In the genomic region with DNA sequence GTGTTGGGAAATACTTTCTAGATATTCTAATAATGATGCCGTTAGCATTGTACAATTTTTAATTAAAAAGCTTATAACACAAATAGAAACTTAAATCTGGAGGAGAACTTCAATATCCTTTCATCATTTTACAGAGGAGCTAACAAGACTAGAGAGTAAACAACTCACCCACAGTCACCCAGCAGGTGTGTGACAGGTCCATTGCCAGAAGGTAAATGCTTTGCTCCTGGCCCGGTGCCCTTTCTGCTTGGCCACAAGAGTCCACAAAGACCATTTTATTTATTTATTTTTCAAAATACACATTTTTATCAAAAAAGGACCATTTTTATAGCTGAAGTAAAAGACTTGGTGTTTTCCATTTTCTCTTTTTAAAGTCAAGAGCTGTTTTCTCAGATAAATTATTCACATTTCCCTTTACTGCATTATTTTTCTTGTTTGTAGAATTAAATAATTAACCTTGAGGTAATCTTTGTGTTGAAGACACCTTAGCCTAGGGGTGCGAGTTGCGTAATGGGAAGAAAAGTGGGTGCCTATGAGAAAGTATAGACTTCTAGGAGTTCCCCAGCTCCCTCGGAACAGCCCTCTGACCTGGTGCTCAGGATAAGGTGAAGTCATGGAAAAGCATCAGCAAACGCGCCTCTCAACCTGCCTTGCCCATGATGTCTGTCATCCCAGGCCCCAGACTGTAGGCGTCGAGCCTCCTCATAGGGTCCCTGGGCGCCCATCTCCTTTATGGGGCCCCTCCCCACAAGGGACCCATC, we compare ENCODE assay signal across 1 cellular context.
TF ChIP-seq lines count a peak whose summit lies in the region.

No MANE protein-coding gene starts in this region.

TF ChIP-seq in WTC11, 78 proteins besides CTCF, POLR2A, EP300 and RAD21 (continued from another document):
- TF ChIP-seq, protein P1, sequence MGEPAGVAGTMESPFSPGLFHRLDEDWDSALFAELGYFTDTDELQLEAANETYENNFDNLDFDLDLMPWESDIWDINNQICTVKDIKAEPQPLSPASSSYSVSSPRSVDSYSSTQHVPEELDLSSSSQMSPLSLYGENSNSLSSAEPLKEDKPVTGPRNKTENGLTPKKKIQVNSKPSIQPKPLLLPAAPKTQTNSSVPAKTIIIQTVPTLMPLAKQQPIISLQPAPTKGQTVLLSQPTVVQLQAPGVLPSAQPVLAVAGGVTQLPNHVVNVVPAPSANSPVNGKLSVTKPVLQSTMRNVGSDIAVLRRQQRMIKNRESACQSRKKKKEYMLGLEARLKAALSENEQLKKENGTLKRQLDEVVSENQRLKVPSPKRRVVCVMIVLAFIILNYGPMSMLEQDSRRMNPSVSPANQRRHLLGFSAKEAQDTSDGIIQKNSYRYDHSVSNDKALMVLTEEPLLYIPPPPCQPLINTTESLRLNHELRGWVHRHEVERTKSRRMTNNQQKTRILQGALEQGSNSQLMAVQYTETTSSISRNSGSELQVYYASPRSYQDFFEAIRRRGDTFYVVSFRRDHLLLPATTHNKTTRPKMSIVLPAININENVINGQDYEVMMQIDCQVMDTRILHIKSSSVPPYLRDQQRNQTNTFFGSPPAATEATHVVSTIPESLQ (CRISPR knock-in tag; IDR thresholded peaks at IDR 0.05): no peak
- TF ChIP-seq, protein P2, sequence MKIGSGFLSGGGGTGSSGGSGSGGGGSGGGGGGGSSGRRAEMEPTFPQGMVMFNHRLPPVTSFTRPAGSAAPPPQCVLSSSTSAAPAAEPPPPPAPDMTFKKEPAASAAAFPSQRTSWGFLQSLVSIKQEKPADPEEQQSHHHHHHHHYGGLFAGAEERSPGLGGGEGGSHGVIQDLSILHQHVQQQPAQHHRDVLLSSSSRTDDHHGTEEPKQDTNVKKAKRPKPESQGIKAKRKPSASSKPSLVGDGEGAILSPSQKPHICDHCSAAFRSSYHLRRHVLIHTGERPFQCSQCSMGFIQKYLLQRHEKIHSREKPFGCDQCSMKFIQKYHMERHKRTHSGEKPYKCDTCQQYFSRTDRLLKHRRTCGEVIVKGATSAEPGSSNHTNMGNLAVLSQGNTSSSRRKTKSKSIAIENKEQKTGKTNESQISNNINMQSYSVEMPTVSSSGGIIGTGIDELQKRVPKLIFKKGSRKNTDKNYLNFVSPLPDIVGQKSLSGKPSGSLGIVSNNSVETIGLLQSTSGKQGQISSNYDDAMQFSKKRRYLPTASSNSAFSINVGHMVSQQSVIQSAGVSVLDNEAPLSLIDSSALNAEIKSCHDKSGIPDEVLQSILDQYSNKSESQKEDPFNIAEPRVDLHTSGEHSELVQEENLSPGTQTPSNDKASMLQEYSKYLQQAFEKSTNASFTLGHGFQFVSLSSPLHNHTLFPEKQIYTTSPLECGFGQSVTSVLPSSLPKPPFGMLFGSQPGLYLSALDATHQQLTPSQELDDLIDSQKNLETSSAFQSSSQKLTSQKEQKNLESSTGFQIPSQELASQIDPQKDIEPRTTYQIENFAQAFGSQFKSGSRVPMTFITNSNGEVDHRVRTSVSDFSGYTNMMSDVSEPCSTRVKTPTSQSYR (CRISPR knock-in tag; IDR thresholded peaks at IDR 0.05): no peak
